In the genomic region with DNA sequence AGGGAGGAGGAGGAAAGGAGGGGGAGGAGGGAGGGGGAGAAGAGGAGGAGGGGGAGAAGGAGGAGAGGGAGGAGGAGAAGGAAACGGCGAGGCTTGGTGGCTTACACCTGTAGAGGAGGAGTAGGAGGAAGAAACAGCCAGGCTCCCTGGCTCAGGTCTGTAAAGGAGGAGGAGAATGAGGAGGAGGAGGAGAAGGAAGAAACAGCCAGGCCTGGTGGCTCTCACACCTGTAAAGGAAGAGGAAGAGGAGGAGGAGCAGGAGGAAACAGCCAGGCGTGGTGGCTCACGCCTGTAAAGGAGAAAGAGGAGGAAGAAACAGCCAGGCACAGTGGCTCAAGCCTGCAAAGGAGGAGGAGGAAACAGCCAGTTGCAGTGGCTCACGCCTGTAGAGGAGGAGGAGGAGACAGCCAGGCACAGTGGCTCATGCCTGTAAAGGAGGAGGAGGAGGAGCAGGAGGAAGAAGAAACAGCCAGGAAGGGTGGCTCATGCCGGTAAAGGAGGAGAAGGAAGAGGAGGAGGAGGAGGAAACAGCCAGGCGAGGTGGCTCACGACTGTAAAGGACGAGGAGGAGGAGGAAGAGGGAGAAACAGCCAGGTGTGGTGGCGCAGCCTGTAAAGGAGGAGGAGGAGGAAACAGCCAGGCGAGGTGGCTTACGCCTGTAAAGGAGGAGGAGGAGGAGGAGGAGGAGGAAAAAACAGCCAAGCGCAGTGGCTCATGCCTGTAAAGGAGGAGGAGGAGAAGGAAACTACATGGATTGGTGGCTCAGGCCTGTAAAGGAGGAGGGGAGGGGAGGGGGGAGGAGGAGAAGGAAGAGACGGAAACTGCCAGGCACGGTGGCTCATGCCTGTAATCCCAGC, we compare ENCODE assay signal across 8 cellular contexts. TPM values are rescaled to one million over a fixed set of nuclear protein-coding genes. Genes with fewer than 3 reads are reported as not detected.
A peak's percentile ranks its signal among the peaks of the same experiment; 100 is the strongest.
DNase-seq lines count a peak whose midpoint lies in the region; ATAC-seq and TF ChIP-seq lines count a peak whose summit lies in the region.

No MANE protein-coding gene starts in this region.

- H2AK5ac ChIP-seq in neuronal stem cell (ENCODE audit: low read depth, low read length), result no peak overlapping the region

- ATAC-seq in GM19468 (IDR thresholded peaks at IDR 0.05; ENCODE audit: extremely low read depth, unreplicated experiment), result peak; percentile 45
- ATAC-seq in Panc1, result peak; percentile 95

- H2BK15ac ChIP-seq in neuronal stem cell (ENCODE audit: low read length), result peak overlapping the region; percentile 90

- CTCF ChIA-PET in Panc1 (lab: Charles Lee), result interaction anchor here (0.7 kb wide), 1 partner anchor 69 kb away, joined by 16 read pairs; no protein-coding TSS in a partner anchor

- H4K91ac ChIP-seq in neuronal stem cell (ENCODE audit: low read depth, low read length, poor library complexity), result peak overlapping the region; percentile 68

- H3K27ac ChIP-seq in Panc1 (ENCODE audit: low read length) (peak overlapping the region; percentile 98), neuronal stem cell (replicated peaks; ENCODE audit: low read length) (peak overlapping the region; percentile 84)

- no peaks in the 10 kb centered on the region for H3K79me1 ChIP-seq in neuronal stem cell (ENCODE audit: low read depth, low read length)

- no peak for TF ChIP-seq CTCF in Panc1 (IDR thresholded peaks at IDR 0.05)
- no peak for TF ChIP-seq CTCF in foreskin fibroblast (IDR thresholded peaks at IDR 0.05; ENCODE audit: low read depth, low read length)

- H3K27me3 ChIP-seq in Panc1 (ENCODE audit: control insufficient read depth, insufficient read depth, low read length) (no peaks in the 10 kb centered on the region), neuronal stem cell (ENCODE audit: control insufficient read depth in 3 of 3, insufficient read depth in 3 of 3, low read depth in 1 of 3, low read length in 3 of 3) (no peaks in the 10 kb centered on the region)

- peak overlapping the region; percentile 88 for H2BK12ac ChIP-seq in neuronal stem cell (ENCODE audit: low read length)

- peak overlapping the region; percentile 14 for H3K23ac ChIP-seq in neuronal stem cell (ENCODE audit: low read depth, low read length, poor library complexity)

- no TSS peak for BruUV-seq in Panc1 (replicated peaks; lab: Mats Ljungman, UMichigan)

- H3K14ac ChIP-seq in neuronal stem cell (ENCODE audit: low read length), result peak overlapping the region; percentile 96

- no CpG with 5 or more reads among the region's 15 CpGs for WGBS in neuronal stem cell (ENCODE audit: extremely low coverage in 2 of 2, insufficient read length in 2 of 2, insufficient replicate concordance in 1 of 2), 2 donors

- peak overlapping the region; percentile 98 for H4K8ac ChIP-seq in neuronal stem cell (ENCODE audit: low read depth, low read length)

- H2AFZ ChIP-seq in neuronal stem cell (ENCODE audit: low read length), result peak overlapping the region; percentile 91

- intact Hi-C loops in Panc1 (cut with micrococcal nuclease; ENCODE audit: unreplicated experiment), result no loop called here

- peak overlapping the region; percentile 51 for H3K4me2 ChIP-seq in neuronal stem cell (ENCODE audit: insufficient read depth, low read length, poor library complexity, severe bottlenecking)

- H3K4me1 ChIP-seq in Panc1 (ENCODE audit: control insufficient read depth, insufficient read depth, low read length), result no peaks in the 10 kb centered on the region; the same call in 1 of the 2 replicates
- H3K4me1 ChIP-seq in neuronal stem cell (ENCODE audit: control insufficient read depth in 2 of 2, insufficient read depth in 1 of 2, low read depth in 1 of 2, low read length in 2 of 2), result peaks cover 4 to 6% of the 10 kb centered on the region in 2 donors

- in situ Hi-C loops in Panc1 (cut with HindIII; ENCODE audit: low pct_unique_long_range_greater_than_20kb, low sequenced_read_pairs), result no loop called here

- H3K18ac ChIP-seq in neuronal stem cell (ENCODE audit: low read length), result peak overlapping the region; percentile 40

- DNase-seq in CMK (ENCODE audit: low read depth), result peak; percentile 45
- DNase-seq in HT-29 (ENCODE audit: low spot score), result peak; percentile 96
- no peak for DNase-seq in Panc1 (ENCODE audit: low read depth, low spot score)
- DNase-seq in activated naive CD4-positive, alpha-beta T cell treated with Interleukin-2 at 50 U/mL for 16 hours, result peak; percentile 29
- peak; percentile 90 to 94 for DNase-seq in foreskin fibroblast
- DNase-seq in neuronal stem cell (ENCODE audit: low spot score), result peak; percentile 39
- no peak for DNase-seq in GM19240 (ENCODE audit: insufficient read length, low spot score)

- H3K4me3 ChIP-seq in Panc1 (ENCODE audit: low read depth in 2 of 2, low read length in 2 of 2), result peak overlapping the region; percentile 48 to 77
- H3K4me3 ChIP-seq in foreskin fibroblast (ENCODE audit: low read depth in 1 of 2, low read length in 2 of 2), result peak overlapping the region; percentile 52 to 64
- peak overlapping the region; percentile 9 to 44 for H3K4me3 ChIP-seq in neuronal stem cell (ENCODE audit: low read length in 2 of 2)

- H3K9me3 ChIP-seq in Panc1 (ENCODE audit: control insufficient read depth, insufficient read depth, low read depth, low read length), result no peaks in the 10 kb centered on the region
- H3K9me3 ChIP-seq in neuronal stem cell (replicated peaks in 1 of 2; ENCODE audit: control insufficient read depth in 2 of 2, insufficient read depth in 1 of 2, low read depth in 1 of 2, low read length in 2 of 2), result peaks cover 0 to 1% of the 10 kb centered on the region in 2 donors

- no peak overlapping the region for H3K4ac ChIP-seq in neuronal stem cell (ENCODE audit: low read length)

- peak overlapping the region; percentile 78 for H3K9ac ChIP-seq in neuronal stem cell (ENCODE audit: low read depth, low read length, poor library complexity)

- H3K36me3 ChIP-seq in Panc1 (ENCODE audit: control insufficient read depth, insufficient read depth, low read length) (no peaks in the 10 kb centered on the region), neuronal stem cell (replicated peaks in 1 of 2; ENCODE audit: control insufficient read depth in 2 of 2, insufficient read depth in 2 of 2, low read length in 2 of 2) (peaks cover 0 to 2% of the 10 kb centered on the region in 2 donors)

- H2BK120ac ChIP-seq in neuronal stem cell (ENCODE audit: low read depth, low read length), result no peak overlapping the region

- POLR2A ChIA-PET in Panc1 (lab: Charles Lee), result interaction anchor here (0.6 kb wide), 1 partner anchor 55 kb away, joined by 3 read pairs; no protein-coding TSS in a partner anchor

- peak overlapping the region; percentile 9 for H2BK5ac ChIP-seq in neuronal stem cell (ENCODE audit: low read length)

RNA-seq across cellular contexts. Expression of a gene that starts 14.9 kb away (rescaled TPM):
- total RNA-seq in HT-29 (2014; rRNA removed; shearing (Covaris generic)), result 38.0 and 44.2 TPM in 2 replicates
- 46.4 TPM for total RNA-seq in Panc1 (2021; ENCODE audit: unreplicated experiment)
- polyA plus RNA-seq in Panc1 (2012; ENCODE audit: insufficient read length), result 29.0 TPM
- 22.7 TPM for polyA plus RNA-seq in neuronal stem cell (2013, experiment 1 of 2)
- polyA plus RNA-seq in neuronal stem cell (2013, experiment 2 of 2), result 21.6 TPM

RNA-seq across cellular contexts. Expression of a gene that starts 24.2 kb away (rescaled TPM):
- total RNA-seq in HT-29 (2014; rRNA removed; shearing (Covaris generic)), result 173 TPM in 2 replicates
- 34.3 TPM for total RNA-seq in Panc1 (2021; ENCODE audit: unreplicated experiment)
- polyA plus RNA-seq in Panc1 (2012; ENCODE audit: insufficient read length), result 63.3 TPM
- 5.9 TPM for polyA plus RNA-seq in neuronal stem cell (2013, experiment 1 of 2)
- 5.8 TPM for polyA plus RNA-seq in neuronal stem cell (2013, experiment 2 of 2)

Comparison
In these comparisons a context has a peak if more than half of its experiments do, and no peak if none do; other contexts are left out.
1. DNase-seq: peak in CMK (single experiment), HT-29 (single experiment), activated naive CD4-positive, alpha-beta T cell treated with Interleukin-2 at 50 U/mL for 16 hours (single experiment), foreskin fibroblast (2 of 2) and neuronal stem cell (single experiment); none in Panc1 (single experiment) and GM19240 (single experiment).
2. Peak in every context shown above with its lines, with median percentiles within 50 percentile points of each other: H3K4me3 ChIP-seq.